9 cellular contexts compared by ENCODE assay signal in the genomic region with DNA sequence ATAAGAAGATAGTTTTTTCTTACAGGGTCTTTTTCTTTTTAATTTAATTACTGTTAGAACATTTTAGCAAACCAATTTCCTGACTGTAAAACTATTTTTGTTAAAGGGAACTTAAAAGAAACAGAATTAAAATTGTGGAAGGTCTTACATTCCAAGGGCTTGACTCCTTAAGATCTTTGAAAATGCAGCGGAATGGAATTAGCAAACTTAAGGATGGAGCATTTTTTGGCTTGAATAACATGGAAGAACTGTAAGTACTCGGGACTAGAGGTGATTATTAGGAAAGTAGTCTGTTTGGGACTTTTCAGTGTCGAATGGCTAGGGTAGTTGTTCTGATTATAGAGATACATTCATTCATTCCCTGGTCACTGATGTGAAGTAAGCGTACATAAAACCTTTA.
"Had no signal": no experiment of that assay in that cellular context is flagged by ENCODE, and none has a peak within 500 bp of the region (broad histone marks: within the 10 kb centered on the region; RNA-seq: fewer than 3 reads in every experiment).

No MANE protein-coding gene starts in this region.

- H3K27ac ChIP-seq: GM23248 had no signal

- H3K9me3 ChIP-seq: HAP-1 had no signal

- H3K9ac ChIP-seq: GM23248 had no signal

- H3K27ac Mint-ChIP-seq: HFFc6, IgD-negative memory B cell had no signal

- H3K9me3 Mint-ChIP-seq: HFFc6, IgD-negative memory B cell had no signal

- DNase-seq: GM23248, GOT3, H7, HFFc6, KBM-7 had no signal

- H3K4me3 Mint-ChIP-seq: HFFc6, IgD-negative memory B cell had no signal

- ATAC-seq: HCT116 had no signal

- H3K4me3 ChIP-seq: GM23248, HAP-1 had no signal

- FAIRE-seq: HTR-8/SVneo had no signal

- H3K4me1 ChIP-seq: HAP-1 had no signal

- H3K27me3 Mint-ChIP-seq: IgD-negative memory B cell had no signal
